8 cellular contexts compared by ENCODE assay signal in genomic region chr1:202968895-202969295, GRCh38. TPM values are rescaled to one million over a fixed set of nuclear protein-coding genes. Genes with fewer than 3 reads are reported as not detected.
DNase-seq lines count a peak whose midpoint lies in the region; ATAC-seq, FAIRE-seq and TF ChIP-seq lines count a peak whose summit lies in the region.

No MANE protein-coding gene starts in this region.

- H3K27ac ChIP-seq in GM12878 (ENCODE audit: control insufficient read depth, insufficient read depth) = no peak overlapping the region

- peak; percentile 49; the same call in 1 of the 2 replicates for TF ChIP-seq RAD21 in GM12878 (IDR thresholded peaks at IDR 0.05; ENCODE audit: insufficient read depth, low read depth, low read length)

- peak; percentile 55 to 79 (median 71) for TF ChIP-seq CTCF in GM12878 (IDR thresholded peaks at IDR 0.05 in 2 of 3, conservative IDR thresholded peaks at IDR 0.05 in 1 of 3; ENCODE audit: control insufficient read depth in 2 of 3, extremely low read depth in 1 of 3, insufficient read depth in 1 of 3, low read depth in 3 of 3, low read length in 3 of 3)

- ATAC-seq in GM19351 (IDR thresholded peaks at IDR 0.05; ENCODE audit: unreplicated experiment) (peak; percentile 69), GM12878 (peak; percentile 78), HG03196 (IDR thresholded peaks at IDR 0.05; ENCODE audit: unreplicated experiment) (no peak)

- RAD21 ChIA-PET in GM12878 (lab: Charles Lee; ENCODE audit: unreplicated experiment) = interaction anchor here (1.1 kb wide), 1 partner anchor 82 kb away, joined by 4 read pairs; no protein-coding TSS in a partner anchor

- POLR2A ChIA-PET in GM12878 (lab: Charles Lee) = interaction anchor here (1.6 kb wide), 1 partner anchor 38 kb away, joined by 10 read pairs; the partner anchor contains the start of gene TMEM183A

- peak overlapping the region; percentile 57 for H3K4me2 ChIP-seq in GM12878 (ENCODE audit: control insufficient read depth, insufficient read depth)

- intact Hi-C loops in GM12878 (cut with micrococcal nuclease; ENCODE audit: unreplicated experiment) = loop anchor here (2.0 kb wide), 2 partner anchors 30 to 42 kb away; partner anchors contain the start of gene KLHL12

- no peak for TF ChIP-seq POLR2A in GM12878 (IDR thresholded peaks at IDR 0.05; ENCODE audit: low read depth, low read length)

- no peak for TF ChIP-seq EP300 in GM12878 (IDR thresholded peaks at IDR 0.05; ENCODE audit: borderline replicate concordance in 1 of 2, control insufficient read depth in 1 of 2, low read depth in 2 of 2, low read length in 2 of 2)

- peaks cover 0 to 2% of the 10 kb centered on the region in 2 experiments; a peak in 1 of 4 replicates for H3K27me3 ChIP-seq in GM12878 (replicated peaks in 1 of 2; ENCODE audit: control insufficient read depth in 2 of 2, insufficient read depth in 2 of 2, low read length in 1 of 2)

- CTCF ChIA-PET in GM12878 (lab: Yijun Ruan, JAX) = interaction anchor here (0.6 to 1.4 kb wide), 8 partner anchors 12 to 218 kb away, joined by 3 to 10 read pairs (median 6); no protein-coding TSS in a partner anchor

- H3K4me3 ChIP-seq in GM12878 = 0 out of 2 replicates have a peak overlapping the region, but pooled peaks have one; percentile 13

- SMC1A ChIA-PET in GM12878 (lab: Charles Lee; ENCODE audit: uncharacterized antibody, unreplicated experiment) = interaction anchor here (0.6 to 1.5 kb wide), 6 partner anchors 13 to 1528 kb away, joined by 3 to 7 read pairs (median 4); no protein-coding TSS in a partner anchor

- peaks cover 7% of the 10 kb centered on the region for H3K79me2 ChIP-seq in GM12878 (ENCODE audit: control insufficient read depth, insufficient read depth, low read length)

- no peak overlapping the region for H3K9ac ChIP-seq in GM12878 (ENCODE audit: control insufficient read depth, insufficient read depth, low read length)

- no peaks in the 10 kb centered on the region for H4K20me1 ChIP-seq in GM12878 (ENCODE audit: control insufficient read depth, insufficient read depth)

- peak; percentile 100 for FAIRE-seq in GM12878 (lab: Jason Lieb, UNC)

- BruUV-seq in GM12878 (replicated peaks; lab: Mats Ljungman, UMichigan) = no TSS peak

- in situ Hi-C loops in GM12878 (cut with MboI) = no loop called here

- no peaks in the 10 kb centered on the region; a peak in 1 of 4 replicates for H3K36me3 ChIP-seq in GM12878 (ENCODE audit: control insufficient read depth in 2 of 2, insufficient read depth in 2 of 2, low read length in 1 of 2)

- H3K9me3 ChIP-seq in GM12878 (replicated peaks; ENCODE audit: control insufficient read depth, insufficient read depth, low read length) = no peaks in the 10 kb centered on the region

- peaks cover 23% of the 10 kb centered on the region for H3K4me1 ChIP-seq in GM12878 (ENCODE audit: control insufficient read depth, insufficient read depth, low read length)

- DNase-seq in COLO829 (ENCODE audit: low spot score) (peak; percentile 63), HUDEP-2 (lab: John Stamatoyannopoulos, UW; ENCODE audit: unreplicated experiment in 76 of 76) (peak in 71 of 76 experiments; percentile 9 to 82 (median 54)), OCI-M2 (lab: John Stamatoyannopoulos, UW; ENCODE audit: unreplicated experiment) (peak; percentile 86), GM12878 (ENCODE audit: low read depth, low spot score) (peak; percentile 33), iPS-NIHi7 (ENCODE audit: extremely low spot score) (peak; percentile 75)
- peak; percentile 9 to 21 for DNase-seq in stimulated activated CD4-positive, alpha-beta T cell treated with anti-CD3 and anti-CD28 coated beads, Interleukin-4, amount 100 ng/mL, for 48 hours (ENCODE audit: low read depth in 2 of 2)

- 2% methylated on average over 5 of the region's 5 CpGs for WGBS in GM12878 (ENCODE audit: insufficient coverage, insufficient replicate concordance, low lambda C conversion rate, missing lambda C conversion rate)

- peak overlapping the region; percentile 43 for H2AFZ ChIP-seq in GM12878 (ENCODE audit: control insufficient read depth, low read depth, low read length)

RNA-seq across cellular contexts. Expression of gene CYB5R1, which starts 1.8 kb away (rescaled TPM):
- total RNA-seq in GM12878 (2013; cell fraction: nucleolus; rRNA removed) = 29.1 and 31.8 TPM in 2 replicates
- total RNA-seq in GM12878 (2014; rRNA removed) = 22.3 and 22.4 TPM in 2 replicates
- 12.1 and 12.6 TPM in 2 replicates for total RNA-seq in GM12878 (2014; rRNA removed; fragmentation: Illumina TruSeq; extraction: Trizol)
- 16.9 and 17.0 TPM in 2 replicates for total RNA-seq in GM12878 (2021)
- polyA plus RNA-seq in GM12878 (2011; ENCODE audit: low read depth) = 12.2 TPM
- polyA plus RNA-seq in GM12878 (2011; rRNA removed) = 12.7 TPM in 2 replicates
- 11.7 and 13.7 TPM in 2 replicates for polyA plus RNA-seq in GM12878 (2011; cell fraction: cytosol; rRNA removed)
- polyA plus RNA-seq in GM12878 (2011; cell fraction: nucleus; rRNA removed) = 30.3 and 52.0 TPM in 2 replicates
- polyA plus RNA-seq in GM12878 (2012) = 15.6 and 19.7 TPM in 2 replicates
- polyA plus RNA-seq in GM12878 (2014; fragmentation: Illumina TruSeq; extraction: Trizol) = 19.5 and 22.7 TPM in 2 replicates
- 1 to 10 TPM; 3.2 to 9.1 TPM for polyA plus RNA-seq in GM12878 (2014; fragmentation: Nextera tagmentation; extraction: Ambion mirVana)
- 18.2 and 18.8 TPM in 2 replicates for polyA plus RNA-seq in GM12878 (2014; rRNA removed)
- polyA plus RNA-seq in GM12878 (2016; fragmentation: Nextera tagmentation; extraction: Ambion mirVana) = 10 to 100 TPM; 17.9 to 19.8 TPM
- 14.5 and 17.7 TPM in 2 replicates for polyA minus RNA-seq in GM12878 (2011; rRNA and poly(A)+ RNA removed)
- 3.6 TPM in 2 replicates for polyA minus RNA-seq in GM12878 (2011; cell fraction: cytosol; rRNA and poly(A)+ RNA removed)
- polyA minus RNA-seq in GM12878 (2011; cell fraction: nucleus; rRNA and poly(A)+ RNA removed) = 25.3 and 28.7 TPM in 2 replicates

RNA-seq across cellular contexts. Expression of gene ADIPOR1, which starts 10.8 kb away (rescaled TPM):
- 34.3 and 36.9 TPM in 2 replicates for total RNA-seq in GM12878 (2013; cell fraction: nucleolus; rRNA removed)
- total RNA-seq in GM12878 (2014; rRNA removed) (73.1 and 81.9 TPM in 2 replicates), GM12878 (2014; rRNA removed; fragmentation: Illumina TruSeq; extraction: Trizol) (58.1 and 59.6 TPM in 2 replicates), GM12878 (2021) (53.2 and 56.1 TPM in 2 replicates)
- polyA plus RNA-seq in GM12878 (2011; ENCODE audit: low read depth) = 36.8 TPM
- polyA plus RNA-seq in GM12878 (2011; rRNA removed) (103 and 122 TPM in 2 replicates), GM12878 (2014; fragmentation: Illumina TruSeq; extraction: Trizol) (81.5 and 101 TPM in 2 replicates), GM12878 (2014; fragmentation: Nextera tagmentation; extraction: Ambion mirVana) (10 to 100 TPM; 18.4 to 25.1 TPM), GM12878 (2014; rRNA removed) (57.7 and 62.1 TPM in 2 replicates), GM12878 (2016; fragmentation: Nextera tagmentation; extraction: Ambion mirVana) (100 to 1,000 TPM; 117 to 120 TPM)
- polyA plus RNA-seq in GM12878 (2011; cell fraction: cytosol; rRNA removed) = 96.9 and 109 TPM in 2 replicates
- polyA plus RNA-seq in GM12878 (2011; cell fraction: nucleus; rRNA removed) = 40.2 and 57.0 TPM in 2 replicates
- 44.8 and 49.1 TPM in 2 replicates for polyA plus RNA-seq in GM12878 (2012)
- polyA minus RNA-seq in GM12878 (2011; rRNA and poly(A)+ RNA removed) = 166 and 171 TPM in 2 replicates
- polyA minus RNA-seq in GM12878 (2011; cell fraction: cytosol; rRNA and poly(A)+ RNA removed) = 41.2 and 42.9 TPM in 2 replicates
- polyA minus RNA-seq in GM12878 (2011; cell fraction: nucleus; rRNA and poly(A)+ RNA removed) = 13.5 and 15.8 TPM in 2 replicates

RNA-seq across cellular contexts. Expression of gene TMEM183A, which starts 38.3 kb away (rescaled TPM):
- 67.8 and 72.7 TPM in 2 replicates for total RNA-seq in GM12878 (2013; cell fraction: nucleolus; rRNA removed)
- total RNA-seq in GM12878 (2014; rRNA removed) = 68.5 and 72.3 TPM in 2 replicates
- 49.4 and 56.1 TPM in 2 replicates for total RNA-seq in GM12878 (2014; rRNA removed; fragmentation: Illumina TruSeq; extraction: Trizol)
- total RNA-seq in GM12878 (2021) = 58.1 and 64.2 TPM in 2 replicates
- polyA plus RNA-seq in GM12878 (2011; ENCODE audit: low read depth) = 34.3 TPM
- polyA plus RNA-seq in GM12878 (2011; rRNA removed) = 82.5 and 103 TPM in 2 replicates
- 110 and 152 TPM in 2 replicates for polyA plus RNA-seq in GM12878 (2011; cell fraction: cytosol; rRNA removed)
- 85.5 and 103 TPM in 2 replicates for polyA plus RNA-seq in GM12878 (2011; cell fraction: nucleus; rRNA removed)
- polyA plus RNA-seq in GM12878 (2012) = 35.3 and 35.6 TPM in 2 replicates
- polyA plus RNA-seq in GM12878 (2014; fragmentation: Illumina TruSeq; extraction: Trizol) = 69.4 and 75.4 TPM in 2 replicates
- 10 to 100 TPM; 12.3 to 25.0 TPM for polyA plus RNA-seq in GM12878 (2014; fragmentation: Nextera tagmentation; extraction: Ambion mirVana)
- 55.5 and 57.8 TPM in 2 replicates for polyA plus RNA-seq in GM12878 (2014; rRNA removed)
- 10 to 100 TPM; 76.8 to 85.6 TPM for polyA plus RNA-seq in GM12878 (2016; fragmentation: Nextera tagmentation; extraction: Ambion mirVana)
- polyA minus RNA-seq in GM12878 (2011; rRNA and poly(A)+ RNA removed) = 105 and 118 TPM in 2 replicates
- polyA minus RNA-seq in GM12878 (2011; cell fraction: cytosol; rRNA and poly(A)+ RNA removed) = 18.4 and 31.5 TPM in 2 replicates
- polyA minus RNA-seq in GM12878 (2011; cell fraction: nucleus; rRNA and poly(A)+ RNA removed) = 33.7 and 49.2 TPM in 2 replicates

RNA-seq across cellular contexts. Expression of gene KLHL12, which starts 41.9 kb away (rescaled TPM):
- total RNA-seq in GM12878 (2013; cell fraction: nucleolus; rRNA removed) = 27.2 and 28.5 TPM in 2 replicates
- total RNA-seq in GM12878 (2014; rRNA removed) (27.5 and 33.3 TPM in 2 replicates), GM12878 (2014; rRNA removed; fragmentation: Illumina TruSeq; extraction: Trizol) (28.0 and 30.1 TPM in 2 replicates), GM12878 (2021) (28.4 and 28.5 TPM in 2 replicates)
- polyA plus RNA-seq in GM12878 (2011; ENCODE audit: low read depth) = 21.5 TPM
- polyA plus RNA-seq in GM12878 (2011; rRNA removed) (53.8 and 75.5 TPM in 2 replicates), GM12878 (2014; fragmentation: Illumina TruSeq; extraction: Trizol) (32.1 and 38.4 TPM in 2 replicates), GM12878 (2014; fragmentation: Nextera tagmentation; extraction: Ambion mirVana) (10 to 100 TPM; 16.0 to 17.8 TPM), GM12878 (2014; rRNA removed) (24.6 and 30.5 TPM in 2 replicates), GM12878 (2016; fragmentation: Nextera tagmentation; extraction: Ambion mirVana) (10 to 100 TPM; 36.6 to 37.6 TPM)
- polyA plus RNA-seq in GM12878 (2011; cell fraction: cytosol; rRNA removed) = 29.4 and 36.5 TPM in 2 replicates
- polyA plus RNA-seq in GM12878 (2011; cell fraction: nucleus; rRNA removed) = 32.6 and 43.0 TPM in 2 replicates
- polyA plus RNA-seq in GM12878 (2012) = 23.1 and 27.1 TPM in 2 replicates
- 47.3 and 57.1 TPM in 2 replicates for polyA minus RNA-seq in GM12878 (2011; rRNA and poly(A)+ RNA removed)
- polyA minus RNA-seq in GM12878 (2011; cell fraction: cytosol; rRNA and poly(A)+ RNA removed) = 10.6 and 13.2 TPM in 2 replicates
- polyA minus RNA-seq in GM12878 (2011; cell fraction: nucleus; rRNA and poly(A)+ RNA removed) = 12.6 and 14.4 TPM in 2 replicates

RNA-seq across cellular contexts. Expression of gene PPFIA4, which starts 57.4 kb away (rescaled TPM):
- 287 and 339 TPM in 2 replicates for total RNA-seq in GM12878 (2013; cell fraction: nucleolus; rRNA removed)
- total RNA-seq in GM12878 (2014; rRNA removed) (0.54 and 0.79 TPM in 2 replicates), GM12878 (2014; rRNA removed; fragmentation: Illumina TruSeq; extraction: Trizol) (0.18 and 0.22 TPM in 2 replicates), GM12878 (2021) (1.1 and 1.5 TPM in 2 replicates)
- polyA plus RNA-seq in GM12878 (2011; ENCODE audit: low read depth) = 10.7 TPM
- polyA plus RNA-seq in GM12878 (2011; rRNA removed) (14.8 and 19.7 TPM in 2 replicates), GM12878 (2014; fragmentation: Illumina TruSeq; extraction: Trizol) (0.34 and 1.1 TPM in 2 replicates), GM12878 (2014; fragmentation: Nextera tagmentation; extraction: Ambion mirVana) (under 1 TPM; 0.02 to 0.11 TPM), GM12878 (2014; rRNA removed) (0.74 and 0.88 TPM in 2 replicates), GM12878 (2016; fragmentation: Nextera tagmentation; extraction: Ambion mirVana) (under 1 TPM in 1 of 2 experiments, not detected in 1; 0.04 TPM)
- 14.5 and 19.9 TPM in 2 replicates for polyA plus RNA-seq in GM12878 (2011; cell fraction: cytosol; rRNA removed)
- polyA plus RNA-seq in GM12878 (2011; cell fraction: nucleus; rRNA removed) = 252 and 384 TPM in 2 replicates
- 22.9 and 25.7 TPM in 2 replicates for polyA plus RNA-seq in GM12878 (2012)
- polyA minus RNA-seq in GM12878 (2011; rRNA and poly(A)+ RNA removed) = 16.0 and 36.5 TPM in 2 replicates
- 5.2 and 8.8 TPM in 2 replicates for polyA minus RNA-seq in GM12878 (2011; cell fraction: cytosol; rRNA and poly(A)+ RNA removed)
- polyA minus RNA-seq in GM12878 (2011; cell fraction: nucleus; rRNA and poly(A)+ RNA removed) = 57.1 and 63.0 TPM in 2 replicates

Comparison
In these comparisons a context has a peak if more than half of its experiments do, and no peak if none do; other contexts are left out.
1. DNase-seq: peak in every context shown above with its lines; median percentile 86 in OCI-M2; 75 in iPS-NIHi7; 63 in COLO829; 54 in HUDEP-2; 33 in GM12878; 15 in stimulated activated CD4-positive, alpha-beta T cell treated with anti-CD3 and anti-CD28 coated beads, Interleukin-4, amount 100 ng/mL, for 48 hours.